ENCODE assay signal across 9 cellular contexts in genomic region chr6:46734867-46735719, GRCh38. TPM values are rescaled to one million over a fixed set of nuclear protein-coding genes. Genes with fewer than 3 reads are reported as not detected.
A peak's percentile ranks its signal among the peaks of the same experiment; 100 is the strongest.
DNase-seq lines count a peak whose midpoint lies in the region; ATAC-seq and TF ChIP-seq lines count a peak whose summit lies in the region.
"Had no signal": no experiment of that assay in that cellular context is flagged by ENCODE, and none has a peak within 500 bp of the region (broad histone marks: within the 10 kb centered on the region; RNA-seq: fewer than 3 reads in every experiment).

TSS of gene PLA2G7 (minus strand) at chr6:46735375. CDS start at chr6:46722891, 12,484 bp downstream.

- H3K4me3 Mint-ChIP-seq in stimulated activated naive CD8-positive, alpha-beta T cell treated with anti-CD3 and anti-CD28 coated beads, Interleukin-15, Interleukin-2, amounts not matched to agents 100 ng/mL and 50 ng/mL, for 24 hours: peak within 1 kb of the TSS; percentile 57

- H3K4me1 Mint-ChIP-seq in stimulated activated naive CD8-positive, alpha-beta T cell treated with anti-CD3 and anti-CD28 coated beads, Interleukin-15, Interleukin-2, amounts not matched to agents 100 ng/mL and 50 ng/mL, for 24 hours (ENCODE audit: low read depth): peaks cover 4% of the 10 kb centered on the region

- peak within 1 kb of the TSS; percentile 14 for H3K4me3 ChIP-seq in AG09309 (ENCODE audit: control insufficient read depth, low read depth, low read length)

- no peaks in the 10 kb centered on the region for H3K36me3 Mint-ChIP-seq in stimulated activated naive CD8-positive, alpha-beta T cell treated with anti-CD3 and anti-CD28 coated beads, Interleukin-15, Interleukin-2, amounts not matched to agents 100 ng/mL and 50 ng/mL, for 24 hours (ENCODE audit: low read depth)

- no peaks in the 10 kb centered on the region for H3K9me3 Mint-ChIP-seq in stimulated activated naive CD8-positive, alpha-beta T cell treated with anti-CD3 and anti-CD28 coated beads, Interleukin-15, Interleukin-2, amounts not matched to agents 100 ng/mL and 50 ng/mL, for 24 hours
- H3K9me3 Mint-ChIP-seq: activated naive CD4-positive, alpha-beta T cell treated with anti-CD3 and anti-CD28 coated beads, Interleukin-2, amount 50 U/mL, for 72 hours had no signal

- peak; percentile 74 for ATAC-seq in left lobe of liver
- no peak for ATAC-seq in GM18907 (IDR thresholded peaks at IDR 0.05; ENCODE audit: unreplicated experiment)
- ATAC-seq in GM21390 (IDR thresholded peaks at IDR 0.05; ENCODE audit: unreplicated experiment): no peak

- DNase-seq in AG09309 (ENCODE audit: low read depth): no peak
- DNase-seq in M059J (ENCODE audit: low read depth): peak; percentile 54
- peak; percentile 61 for DNase-seq in cerebellar cortex (ENCODE audit: low spot score)
- DNase-seq in left lobe of liver (ENCODE audit: low spot score): no peak
- DNase-seq in GDM1 (lab: John Stamatoyannopoulos, UW): no peak

- peaks cover 75% of the 10 kb centered on the region for H3K27me3 Mint-ChIP-seq in stimulated activated naive CD8-positive, alpha-beta T cell treated with anti-CD3 and anti-CD28 coated beads, Interleukin-15, Interleukin-2, amounts not matched to agents 100 ng/mL and 50 ng/mL, for 24 hours

- H3K27ac Mint-ChIP-seq in stimulated activated naive CD8-positive, alpha-beta T cell treated with anti-CD3 and anti-CD28 coated beads, Interleukin-15, Interleukin-2, amounts not matched to agents 100 ng/mL and 50 ng/mL, for 24 hours: no peak within 1 kb of the TSS
- H3K27ac Mint-ChIP-seq: activated naive CD4-positive, alpha-beta T cell treated with anti-CD3 and anti-CD28 coated beads, Interleukin-2, amount 50 U/mL, for 72 hours had no signal

- TF ChIP-seq CTCF in AG09309 (IDR thresholded peaks at IDR 0.05; ENCODE audit: control insufficient read depth, insufficient read depth, low read depth, low read length, missing control alignments): no peak

RNA-seq across cellular contexts. Expression of gene PLA2G7, which starts in this region (rescaled TPM):
- 0.20 and 0.57 TPM in 2 replicates for total RNA-seq in M059J (2014; rRNA removed; shearing (Covaris generic))
- total RNA-seq in left lobe of liver: 1.7 TPM
- total RNA-seq: activated naive CD4-positive, alpha-beta T cell treated with anti-CD3 and anti-CD28 coated beads, Interleukin-2, amount 50 U/mL, for 72 hours had no signal

Comparison
In these comparisons a context has a peak if more than half of its experiments do, and no peak if none do; other contexts are left out.
1. Peak in DNase-seq in M059J; RNA of the gene not detected or under 1 TPM.